ENCODE assay signal across 25 cellular contexts in genomic region chr7:51146816-51147586, GRCh38.
DNase-seq lines count a peak whose midpoint lies in the region; ATAC-seq, FAIRE-seq and TF ChIP-seq lines count a peak whose summit lies in the region.
"Had no signal": no experiment of that assay in that cellular context is flagged by ENCODE, and none has a peak within 500 bp of the region (broad histone marks: within the 10 kb centered on the region; RNA-seq: fewer than 3 reads in every experiment).

No MANE protein-coding gene starts in this region.

- DNase-seq in HepG2 (ENCODE audit: low spot score) (no peak), right lobe of liver (no peak), K562 (ENCODE audit: extremely low read depth in 1 of 4, low spot score in 3 of 4) (no peak), esophagus muscularis mucosa (ENCODE audit: extremely low spot score) (peak; percentile 64)
- DNase-seq: 8988T; ACHN; AML-193; BE2C; C1 segment of cervical spinal cord; Calu3; CD4-positive, alpha-beta memory T cell; COR-L47; DMS53; DMS79 treated with DMSO at 0.1 percent for 48 hours; GF-D8; HCEC 1CT; HFFc6 had no signal

- TF ChIP-seq RAD21 in HepG2 (CRISPR knock-in tag; IDR thresholded peaks at IDR 0.05): no peak
- TF ChIP-seq RAD21 in K562 (CRISPR knock-in tag; conservative IDR thresholded peaks at IDR 0.05 in 1 of 2, IDR thresholded peaks at IDR 0.05 in 1 of 2): no peak

- H3K27ac ChIP-seq in HepG2 (ENCODE audit: extremely low read length, insufficient read depth, low read length): no peak overlapping the region
- no peak overlapping the region for H3K27ac ChIP-seq in right lobe of liver
- H3K27ac ChIP-seq in HEK293 (ENCODE audit: extremely low read depth, low read depth, low read length): no peak overlapping the region
- H3K27ac ChIP-seq in K562 (ENCODE audit: extremely low read depth, low read depth, low read length): no peak overlapping the region
- no peak overlapping the region for H3K27ac ChIP-seq in esophagus muscularis mucosa (replicated peaks in 1 of 4)
- H3K27ac ChIP-seq: A549 had no signal

- H2AFZ ChIP-seq in HepG2 (ENCODE audit: low read length) (no peak overlapping the region), K562 (ENCODE audit: low read depth, low read length) (no peak overlapping the region)
- H2AFZ ChIP-seq: GM23338 had no signal

- H3K4me2 ChIP-seq in HepG2 (ENCODE audit: low read depth, low read length) (no peak overlapping the region), K562 (ENCODE audit: insufficient read depth, low read length) (no peak overlapping the region)
- H3K4me2 ChIP-seq: A549, GM23338 had no signal

- POLR2A ChIA-PET in HepG2 (lab: Yijun Ruan, JAX) (no interaction called here), HEK293 (lab: Yijun Ruan, JAX) (no interaction called here), K562 (lab: Yijun Ruan, JAX) (no interaction called here)

- H3K9me3 ChIP-seq in HepG2 (ENCODE audit: low read length) (peaks cover 20% of the 10 kb centered on the region), right lobe of liver (peaks cover 0 to 6% (median 0%) of the 10 kb centered on the region in 4 donors), HEK293 (ENCODE audit: control insufficient read depth, insufficient read depth, low read depth, low read length) (no peaks in the 10 kb centered on the region), K562 (replicated peaks; ENCODE audit: control insufficient read depth, insufficient read depth, low read depth, low read length) (no peaks in the 10 kb centered on the region), esophagus muscularis mucosa (peaks cover 0 to 15% (median 4%) of the 10 kb centered on the region in 4 donors)
- H3K9me3 ChIP-seq: BE2C had no signal

- TF ChIP-seq EP300 in HepG2 (IDR thresholded peaks at IDR 0.05; ENCODE audit: low read depth in 2 of 2, low read length in 2 of 2): no peak
- no peak for TF ChIP-seq EP300 in HepG2 (CRISPR knock-in tag; IDR thresholded peaks at IDR 0.05; ENCODE audit: borderline replicate concordance)
- TF ChIP-seq EP300 in K562 (IDR thresholded peaks at IDR 0.05; ENCODE audit: low read length): no peak
- no peak for TF ChIP-seq EP300 in esophagus muscularis mucosa (IDR thresholded peaks at IDR 0.05)

- H3K27me3 ChIP-seq in HepG2 (ENCODE audit: control insufficient read depth in 1 of 2, insufficient read depth in 2 of 2, low read length in 2 of 2) (no peaks in the 10 kb centered on the region), right lobe of liver (no peaks in the 10 kb centered on the region), K562 (ENCODE audit: control insufficient read depth in 2 of 2, insufficient read depth in 2 of 2, low read length in 2 of 2) (peaks cover 0 to 8% of the 10 kb centered on the region in 2 experiments; a peak in 3 of 5 replicates), esophagus muscularis mucosa (no peaks in the 10 kb centered on the region)

- H4K20me1 ChIP-seq in HepG2 (ENCODE audit: insufficient read depth, low read length) (no peaks in the 10 kb centered on the region), K562 (replicated peaks; ENCODE audit: control insufficient read depth, insufficient read depth, low read length) (no peaks in the 10 kb centered on the region)

- FAIRE-seq in HepG2 (lab: Jason Lieb, UNC) (no peak), K562 (lab: Jason Lieb, UNC) (no peak)
- FAIRE-seq: A549, GM12892, H54 had no signal

- no peaks in the 10 kb centered on the region for H3K9me1 ChIP-seq in K562 (ENCODE audit: control insufficient read depth, insufficient read depth, low read length)

- intact Hi-C loops in HepG2 (cut with micrococcal nuclease; ENCODE audit: unreplicated experiment) (no loop called here), right lobe of liver (cut with DNase I) (no loop called here), K562 (cut with micrococcal nuclease) (no loop called here), esophagus muscularis mucosa (cut with DNase I) (loop anchor here (10.0 kb wide), 1 partner anchor 362 kb away; the partner anchor contains the start of gene GRB10)

- TF ChIP-seq CTCF in HepG2 (CRISPR knock-in tag; IDR thresholded peaks at IDR 0.05): no peak
- TF ChIP-seq CTCF in right lobe of liver (IDR thresholded peaks at IDR 0.05): no peak
- no peak for TF ChIP-seq CTCF in HEK293 (tag by site-specific recombination; IDR thresholded peaks at IDR 0.05)
- TF ChIP-seq CTCF in K562 (IDR thresholded peaks at IDR 0.05 in 2 of 3, conservative IDR thresholded peaks at IDR 0.05 in 1 of 3; ENCODE audit: insufficient read depth in 2 of 3, low read depth in 1 of 3, low read length in 3 of 3): no peak
- TF ChIP-seq CTCF in esophagus muscularis mucosa (IDR thresholded peaks at IDR 0.05): no peak

- no peak overlapping the region for H3K9ac ChIP-seq in HepG2 (ENCODE audit: insufficient read depth, low read depth, low read length)
- H3K9ac ChIP-seq in K562 (ENCODE audit: insufficient read depth in 1 of 2, low read depth in 2 of 2, low read length in 2 of 2): no peak overlapping the region

- WGBS in HepG2 (ENCODE audit: low lambda C conversion rate): 97% methylated on average over 4 of the region's 7 CpGs
- 96% methylated on average over 6 of the region's 7 CpGs for WGBS in right lobe of liver (ENCODE audit: insufficient coverage, low coverage, low lambda C conversion rate, missing lambda C conversion rate)
- whole genome bisulfite sequencing in K562 (ENCODE audit: insufficient coverage, low coverage, missing lambda C conversion rate): 19% methylated on average over 7 of the region's 7 CpGs
- WGBS in esophagus muscularis mucosa: 86% methylated on average over 7 of the region's 7 CpGs

- H3K4me3 ChIP-seq in HepG2 (replicated peaks in 1 of 3; ENCODE audit: insufficient read depth in 1 of 3, low read depth in 2 of 3, low read length in 3 of 3) (no peak overlapping the region), right lobe of liver (no peak overlapping the region), HEK293 (ENCODE audit: low read depth, low read length) (no peak overlapping the region), K562 (no peak overlapping the region), esophagus muscularis mucosa (no peak overlapping the region)
- H3K4me3 ChIP-seq: A549, GM23338 had no signal

- H3K4me1 ChIP-seq in HepG2 (ENCODE audit: insufficient read depth, low read length): peaks cover 9% of the 10 kb centered on the region; the same call in 1 of the 2 replicates
- no peaks in the 10 kb centered on the region for H3K4me1 ChIP-seq in right lobe of liver
- H3K4me1 ChIP-seq in HEK293 (ENCODE audit: control insufficient read depth, insufficient read depth, low read length): no peaks in the 10 kb centered on the region
- no peaks in the 10 kb centered on the region for H3K4me1 ChIP-seq in K562 (replicated peaks in 1 of 2; ENCODE audit: control insufficient read depth in 2 of 2, insufficient read depth in 2 of 2, low read length in 2 of 2)
- H3K4me1 ChIP-seq in esophagus muscularis mucosa: peaks cover under 1 to 8% (median 8%) of the 10 kb centered on the region in 4 donors
- H3K4me1 ChIP-seq: A549, BE2C had no signal

- 0 out of 5 replicates have a peak, but pooled peaks cover 0 to 6% of the 10 kb centered on the region in 2 experiments for H3K36me3 ChIP-seq in HepG2 (replicated peaks in 1 of 2; ENCODE audit: control insufficient read depth in 1 of 2, insufficient read depth in 2 of 2, low read length in 2 of 2)
- H3K36me3 ChIP-seq in right lobe of liver: no peaks in the 10 kb centered on the region
- H3K36me3 ChIP-seq in HEK293 (ENCODE audit: control insufficient read depth in 2 of 2, insufficient read depth in 1 of 2, low read length in 2 of 2): no peaks in the 10 kb centered on the region
- no peaks in the 10 kb centered on the region for H3K36me3 ChIP-seq in K562 (ENCODE audit: control insufficient read depth, insufficient read depth, low read length)
- H3K36me3 ChIP-seq in esophagus muscularis mucosa: no peaks in the 10 kb centered on the region
- H3K36me3 ChIP-seq: BE2C had no signal

- no TSS peak for BruUV-seq in HepG2 (replicated peaks; lab: Mats Ljungman, UMichigan)
- no TSS peak for BruUV-seq in K562 (replicated peaks; lab: Mats Ljungman, UMichigan)

- ATAC-seq in HepG2 (no peak), right lobe of liver (no peak), K562 (no peak), HG02571 (IDR thresholded peaks at IDR 0.05; ENCODE audit: unreplicated experiment) (no peak), HG03469 (IDR thresholded peaks at IDR 0.05; ENCODE audit: unreplicated experiment) (no peak), HG02759 (IDR thresholded peaks at IDR 0.05; ENCODE audit: unreplicated experiment) (no peak)
- ATAC-seq: A549, GM23338 had no signal

- CTCF ChIA-PET in HepG2 (lab: Yijun Ruan, JAX; ENCODE audit: low intra/inter-chr PET ratio, low total read pairs) (no interaction called here), HEK293 (lab: Yijun Ruan, JAX) (interaction anchor here (0.9 kb wide), 1 partner anchor 14 kb away, joined by 5 read pairs; no protein-coding TSS in a partner anchor), K562 (lab: Yijun Ruan, JAX; ENCODE audit: low intra/inter-chr PET ratio) (no interaction called here)

- TF ChIP-seq POLR2A in HepG2 (IDR thresholded peaks at IDR 0.05; ENCODE audit: insufficient read depth in 1 of 2, low read depth in 2 of 2, low read length in 2 of 2): no peak
- TF ChIP-seq POLR2A in right lobe of liver (IDR thresholded peaks at IDR 0.05): no peak
- TF ChIP-seq POLR2A in K562 (conservative IDR thresholded peaks at IDR 0.05): no peak
- TF ChIP-seq POLR2A in esophagus muscularis mucosa (IDR thresholded peaks at IDR 0.05; ENCODE audit: low read depth): no peak

- H3K79me2 ChIP-seq in HepG2 (ENCODE audit: insufficient read depth, low read length): no peaks in the 10 kb centered on the region
- H3K79me2 ChIP-seq in K562 (ENCODE audit: control insufficient read depth, insufficient read depth, low read length): no peaks in the 10 kb centered on the region

- in situ Hi-C loops in HepG2 (cut with HindIII; ENCODE audit: extremely low pct_ligation_motif_present, low pct_unique_long_range_greater_than_20kb): loop anchor here (25.0 kb wide), 1 partner anchor 685 kb away; the partner anchor contains the start of gene FIGNL1
- in situ Hi-C loops in K562 (cut with MboI): loop anchor here (10.0 kb wide), 1 partner anchor 692 kb away; the partner anchor contains the start of gene FIGNL1

TF ChIP-seq in HepG2, 621 proteins besides CTCF, POLR2A, EP300 and RAD21:
- TF ChIP-seq ZNF562 (CRISPR knock-in tag; IDR thresholded peaks at IDR 0.05; ENCODE audit: borderline replicate concordance) (peak; percentile 86; the same call in 1 of the 2 replicates), HDAC1 (CRISPR knock-in tag; IDR thresholded peaks at IDR 0.05) (no peak)

TF ChIP-seq in HEK293, 187 proteins besides CTCF, POLR2A, EP300 and RAD21 (continues in another document):
- TF ChIP-seq ZNF792 (tag by site-specific recombination; IDR thresholded peaks at IDR 0.05) (no peak), ZNF558 (tag by site-specific recombination; IDR thresholded peaks at IDR 0.05) (no peak), ZNF677 (tag by site-specific recombination; IDR thresholded peaks at IDR 0.05) (no peak), SETDB1 (IDR thresholded peaks at IDR 0.05; ENCODE audit: insufficient read length, low read length) (peak; percentile 84)

TF ChIP-seq in K562, 482 proteins besides CTCF, POLR2A, EP300 and RAD21 (continues in another document):
- TF ChIP-seq ZNF408 (CRISPR knock-in tag; IDR thresholded peaks at IDR 0.05; ENCODE audit: low read depth): no peak
- no peak for TF ChIP-seq PCBP2 (IDR thresholded peaks at IDR 0.05; ENCODE audit: low read depth, low read length, poor library complexity, severe bottlenecking)
